In genomic region chr6:56582246-56582645, GRCh38 we compare ENCODE assay signal across 17 cellular contexts.
"Had no signal": no experiment of that assay in that cellular context is flagged by ENCODE, and none has a peak within 500 bp of the region (broad histone marks: within the 10 kb centered on the region; RNA-seq: fewer than 3 reads in every experiment).

No MANE protein-coding gene starts in this region.

- DNase-seq: effector memory CD4-positive, alpha-beta T cell; kidney; left cardiac atrium; mammary epithelial cell; occipital lobe; pancreas; right cardiac atrium; small intestine; stimulated activated CD4-positive, alpha-beta T cell treated with anti-CD3 and anti-CD28 coated beads, Interleukin-2, amount 100 ng/mL, for 48 hours; stimulated activated naive CD8-positive, alpha-beta T cell treated with anti-CD3 and anti-CD28 coated beads, Interleukin-15, Interleukin-2, amounts not matched to agents 100 U/mL and 50 U/mL, for 24 hours; tibial artery; upper lobe of left lung had no signal

- H3K27me3 ChIP-seq: hepatocyte, neural progenitor cell, pancreas, tibial artery, upper lobe of left lung, vagina had no signal

- H3K9me3 ChIP-seq: pancreas, tibial artery, upper lobe of left lung, vagina had no signal

- H3K27ac ChIP-seq: hepatocyte, pancreas, tibial artery, vagina had no signal

- H3K4me2 ChIP-seq: hepatocyte, neural progenitor cell had no signal

- H2AFZ ChIP-seq: hepatocyte, neural progenitor cell had no signal

- H3K4me1 ChIP-seq: neural progenitor cell, pancreas, tibial artery, upper lobe of left lung, vagina had no signal

- H3K36me3 ChIP-seq: pancreas, upper lobe of left lung, vagina had no signal

- ATAC-seq: esophagus mucosa; natural killer cell treated with Interleukin-12 subunit alpha and Interleukin-12 subunit beta and Interleukin-15 and Interleukin-18, amount 100 ng/mL, for 72 hours; pancreas; right cardiac atrium; stimulated activated naive CD8-positive, alpha-beta T cell treated with anti-CD3 and anti-CD28 coated beads, Interleukin-15, Interleukin-2, amounts not matched to agents 100 U/mL and 50 U/mL, for 24 hours had no signal

- H3K9ac ChIP-seq: neural progenitor cell had no signal

- H3K4me3 ChIP-seq: hepatocyte, neural progenitor cell, pancreas, tibial artery, upper lobe of left lung, vagina had no signal
